Comparison of ENCODE assay signal across 17 cellular contexts in the genomic region with DNA sequence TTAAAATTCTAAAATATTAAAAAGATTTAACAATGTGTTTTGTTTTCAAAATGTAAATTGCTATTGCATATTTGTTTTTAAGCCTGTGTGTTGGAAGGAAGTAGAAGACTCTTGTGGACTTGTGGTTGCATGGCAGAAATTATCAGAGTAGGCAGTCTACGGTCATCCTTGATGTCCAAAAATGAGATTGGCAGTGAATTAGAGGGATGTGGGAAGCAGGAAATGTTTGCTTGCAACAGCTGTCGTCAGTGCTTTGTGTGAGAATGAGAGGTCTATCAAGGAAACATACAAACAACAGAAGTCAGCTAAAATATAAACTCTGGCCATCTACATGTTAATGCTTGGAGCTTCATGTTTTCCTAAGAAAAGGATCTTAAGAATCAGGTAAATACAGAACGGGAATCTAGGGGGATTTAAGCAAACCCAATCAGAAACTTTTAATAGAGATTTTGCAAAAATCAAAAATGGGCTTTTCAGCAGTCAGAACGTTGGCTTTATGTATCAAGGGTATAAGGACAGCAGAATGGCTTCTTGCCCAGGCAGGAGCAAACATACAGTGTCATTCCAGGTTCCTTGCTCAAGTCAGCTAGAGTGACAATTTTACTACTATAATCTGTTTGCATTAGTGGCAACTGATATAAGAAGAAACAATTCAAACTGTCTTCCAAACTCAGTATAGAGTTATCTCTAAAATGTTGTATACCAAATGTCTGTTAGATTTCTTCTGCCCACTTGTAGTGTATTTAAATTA.
DNase-seq lines count a peak whose midpoint lies in the region; ATAC-seq and TF ChIP-seq lines count a peak whose summit lies in the region.
"Had no signal": no experiment of that assay in that cellular context is flagged by ENCODE, and none has a peak within 500 bp of the region (broad histone marks: within the 10 kb centered on the region; RNA-seq: fewer than 3 reads in every experiment).

No MANE protein-coding gene starts in this region.

- peaks cover 7% of the 10 kb centered on the region for H3K9me3 Mint-ChIP-seq in WTC11

- H3K27ac ChIP-seq in heart left ventricle (peak overlapping the region in 5 of 12 donors; percentile 3 to 40 (median 16)), left ventricle myocardium inferior (replicated peaks) (peak overlapping the region; percentile 31)
- H3K27ac ChIP-seq: RWPE1, tibial artery had no signal

- no peak for DNase-seq in heart left ventricle
- no peak for DNase-seq in cardiac septum (ENCODE audit: low spot score)
- no peak for DNase-seq in WTC11 (ENCODE audit: low spot score)
- DNase-seq in left ventricle myocardium inferior = no peak
- no peak for DNase-seq in medulla oblongata (ENCODE audit: extremely low spot score)
- no peak for DNase-seq in activated CD4-positive, alpha-beta T cell treated with anti-CD3 and anti-CD28 coated beads for 48 hours
- no peak for DNase-seq in GDM1 (lab: John Stamatoyannopoulos, UW)
- DNase-seq: activated CD8-positive, alpha-beta T cell treated with anti-CD3 and anti-CD28 coated beads, Interleukin-2, amount 10 ng/mL, durations not matched to agents 7 days and 5 days; activated gamma-delta T cell; midbrain; MV-4-11; stimulated activated CD4-positive, alpha-beta T cell treated with anti-CD3 and anti-CD28 coated beads, Interleukin-1b, Interleukin-23, amount 100 ng/mL, for 48 hours; stimulated activated CD8-positive, alpha-beta memory T cell treated with anti-CD3 and anti-CD28 coated beads, Interleukin-4, amount 100 ng/mL, for 48 hours; T1000; tibial artery had no signal

- H3K4me3 ChIP-seq in heart left ventricle (peak overlapping the region in 7 of 12 donors; percentile 3 to 43 (median 14)), left ventricle myocardium inferior (peak overlapping the region; percentile 7)
- H3K4me3 ChIP-seq: tibial artery had no signal

- H3K36me3 Mint-ChIP-seq in WTC11 = 0 out of 2 replicates have a peak, but pooled peaks cover 4% of the 10 kb centered on the region

- peaks cover 4% of the 10 kb centered on the region for H3K4me1 Mint-ChIP-seq in WTC11

- peaks cover 0 to 23% (median 4%) of the 10 kb centered on the region in 12 donors for H3K4me1 ChIP-seq in heart left ventricle
- peaks cover 10% of the 10 kb centered on the region for H3K4me1 ChIP-seq in left ventricle myocardium inferior
- H3K4me1 ChIP-seq: tibial artery had no signal

- TF ChIP-seq CTCF in heart left ventricle (IDR thresholded peaks at IDR 0.05) (no peak), WTC11 (IDR thresholded peaks at IDR 0.05) (no peak), left ventricle myocardium inferior (IDR thresholded peaks at IDR 0.05; ENCODE audit: borderline replicate concordance) (no peak)

- WGBS in heart left ventricle, 4 donors = 14 to 23% (median 21%) methylated on average over 4 of the region's 4 CpGs

- H3K36me3 ChIP-seq in heart left ventricle = no peaks in the 10 kb centered on the region
- H3K36me3 ChIP-seq in left ventricle myocardium inferior = no peaks in the 10 kb centered on the region
- H3K36me3 ChIP-seq: tibial artery had no signal

- POLR2A ChIA-PET in WTC11 (lab: Charles Lee) = no interaction called here

- ATAC-seq in heart left ventricle (peak in 3 of 4 donors; percentile 48 to 59 (median 58)), WTC11 (no peak), GM19395 (IDR thresholded peaks at IDR 0.05; ENCODE audit: unreplicated experiment) (no peak)
- ATAC-seq: activated CD8-positive, alpha-beta T cell treated with anti-CD3 and anti-CD28 coated beads, Interleukin-2, amount 10 ng/mL, durations not matched to agents 7 days and 5 days had no signal

- CTCF ChIA-PET in WTC11 (lab: Charles Lee) = interaction anchor here (1.0 kb wide), 1 partner anchor 157 kb away, joined by 6 read pairs; no protein-coding TSS in a partner anchor

- intact Hi-C loops in heart left ventricle (cut with DNase I) (no loop called here), cardiac septum (cut with DNase I) (no loop called here), left ventricle myocardium inferior (cut with micrococcal nuclease) (no loop called here)

- H3K9me3 ChIP-seq in heart left ventricle = peaks cover 0 to 6% (median under 1%) of the 10 kb centered on the region in 12 donors
- peaks cover 3% of the 10 kb centered on the region for H3K9me3 ChIP-seq in left ventricle myocardium inferior (replicated peaks)
- H3K9me3 ChIP-seq: tibial artery had no signal

- H3K27me3 Mint-ChIP-seq in WTC11 (ENCODE audit: low read depth) = no peaks in the 10 kb centered on the region

- H3K27ac Mint-ChIP-seq in WTC11 = peak overlapping the region; percentile 70
- H3K27ac Mint-ChIP-seq: activated CD8-positive, alpha-beta T cell treated with anti-CD3 and anti-CD28 coated beads, Interleukin-2, amount 10 ng/mL, durations not matched to agents 7 days and 5 days had no signal

- H3K27me3 ChIP-seq in heart left ventricle (no peaks in the 10 kb centered on the region), left ventricle myocardium inferior (ENCODE audit: low read depth) (no peaks in the 10 kb centered on the region)
- H3K27me3 ChIP-seq: tibial artery had no signal

- TF ChIP-seq POLR2A in heart left ventricle (IDR thresholded peaks at IDR 0.05) = no peak

- H3K4me3 Mint-ChIP-seq in WTC11 = no peak overlapping the region
- H3K4me3 Mint-ChIP-seq: activated CD8-positive, alpha-beta T cell treated with anti-CD3 and anti-CD28 coated beads, Interleukin-2, amount 10 ng/mL, durations not matched to agents 7 days and 5 days had no signal

TF ChIP-seq in WTC11, 78 proteins besides CTCF, POLR2A, EP300 and RAD21 (continues in another document):
- TF ChIP-seq, protein P1, sequence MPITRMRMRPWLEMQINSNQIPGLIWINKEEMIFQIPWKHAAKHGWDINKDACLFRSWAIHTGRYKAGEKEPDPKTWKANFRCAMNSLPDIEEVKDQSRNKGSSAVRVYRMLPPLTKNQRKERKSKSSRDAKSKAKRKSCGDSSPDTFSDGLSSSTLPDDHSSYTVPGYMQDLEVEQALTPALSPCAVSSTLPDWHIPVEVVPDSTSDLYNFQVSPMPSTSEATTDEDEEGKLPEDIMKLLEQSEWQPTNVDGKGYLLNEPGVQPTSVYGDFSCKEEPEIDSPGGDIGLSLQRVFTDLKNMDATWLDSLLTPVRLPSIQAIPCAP (CRISPR knock-in tag; IDR thresholded peaks at IDR 0.05) = no peak
- TF ChIP-seq, protein P2, sequence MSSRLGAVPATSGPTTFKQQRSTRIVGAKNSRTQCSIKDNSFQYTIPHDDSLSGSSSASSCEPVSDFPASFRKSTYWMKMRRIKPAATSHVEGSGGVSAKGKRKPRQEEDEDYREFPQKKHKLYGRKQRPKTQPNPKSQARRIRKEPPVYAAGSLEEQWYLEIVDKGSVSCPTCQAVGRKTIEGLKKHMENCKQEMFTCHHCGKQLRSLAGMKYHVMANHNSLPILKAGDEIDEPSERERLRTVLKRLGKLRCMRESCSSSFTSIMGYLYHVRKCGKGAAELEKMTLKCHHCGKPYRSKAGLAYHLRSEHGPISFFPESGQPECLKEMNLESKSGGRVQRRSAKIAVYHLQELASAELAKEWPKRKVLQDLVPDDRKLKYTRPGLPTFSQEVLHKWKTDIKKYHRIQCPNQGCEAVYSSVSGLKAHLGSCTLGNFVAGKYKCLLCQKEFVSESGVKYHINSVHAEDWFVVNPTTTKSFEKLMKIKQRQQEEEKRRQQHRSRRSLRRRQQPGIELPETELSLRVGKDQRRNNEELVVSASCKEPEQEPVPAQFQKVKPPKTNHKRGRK (CRISPR knock-in tag; IDR thresholded peaks at IDR 0.05; ENCODE audit: borderline replicate concordance) = no peak
- TF ChIP-seq, protein P3, sequence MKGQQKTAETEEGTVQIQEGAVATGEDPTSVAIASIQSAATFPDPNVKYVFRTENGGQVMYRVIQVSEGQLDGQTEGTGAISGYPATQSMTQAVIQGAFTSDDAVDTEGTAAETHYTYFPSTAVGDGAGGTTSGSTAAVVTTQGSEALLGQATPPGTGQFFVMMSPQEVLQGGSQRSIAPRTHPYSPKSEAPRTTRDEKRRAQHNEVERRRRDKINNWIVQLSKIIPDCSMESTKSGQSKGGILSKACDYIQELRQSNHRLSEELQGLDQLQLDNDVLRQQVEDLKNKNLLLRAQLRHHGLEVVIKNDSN (CRISPR knock-in tag; IDR thresholded peaks at IDR 0.05) = no peak
- TF ChIP-seq IRF2 (CRISPR knock-in tag; IDR thresholded peaks at IDR 0.05; ENCODE audit: borderline replicate concordance, low read depth) (no peak), NR3C1 (CRISPR knock-in tag; conservative IDR thresholded peaks at IDR 0.05; ENCODE audit: low read depth) (no peak), MXD4 (CRISPR knock-in tag; IDR thresholded peaks at IDR 0.05; ENCODE audit: borderline replicate concordance) (no peak), ZNF219 (CRISPR knock-in tag; IDR thresholded peaks at IDR 0.05; ENCODE audit: borderline replicate concordance) (no peak)
- TF ChIP-seq, protein P4, sequence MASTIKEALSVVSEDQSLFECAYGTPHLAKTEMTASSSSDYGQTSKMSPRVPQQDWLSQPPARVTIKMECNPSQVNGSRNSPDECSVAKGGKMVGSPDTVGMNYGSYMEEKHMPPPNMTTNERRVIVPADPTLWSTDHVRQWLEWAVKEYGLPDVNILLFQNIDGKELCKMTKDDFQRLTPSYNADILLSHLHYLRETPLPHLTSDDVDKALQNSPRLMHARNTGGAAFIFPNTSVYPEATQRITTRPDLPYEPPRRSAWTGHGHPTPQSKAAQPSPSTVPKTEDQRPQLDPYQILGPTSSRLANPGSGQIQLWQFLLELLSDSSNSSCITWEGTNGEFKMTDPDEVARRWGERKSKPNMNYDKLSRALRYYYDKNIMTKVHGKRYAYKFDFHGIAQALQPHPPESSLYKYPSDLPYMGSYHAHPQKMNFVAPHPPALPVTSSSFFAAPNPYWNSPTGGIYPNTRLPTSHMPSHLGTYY (CRISPR knock-in tag; IDR thresholded peaks at IDR 0.05) = no peak
- TF ChIP-seq, protein P5, sequence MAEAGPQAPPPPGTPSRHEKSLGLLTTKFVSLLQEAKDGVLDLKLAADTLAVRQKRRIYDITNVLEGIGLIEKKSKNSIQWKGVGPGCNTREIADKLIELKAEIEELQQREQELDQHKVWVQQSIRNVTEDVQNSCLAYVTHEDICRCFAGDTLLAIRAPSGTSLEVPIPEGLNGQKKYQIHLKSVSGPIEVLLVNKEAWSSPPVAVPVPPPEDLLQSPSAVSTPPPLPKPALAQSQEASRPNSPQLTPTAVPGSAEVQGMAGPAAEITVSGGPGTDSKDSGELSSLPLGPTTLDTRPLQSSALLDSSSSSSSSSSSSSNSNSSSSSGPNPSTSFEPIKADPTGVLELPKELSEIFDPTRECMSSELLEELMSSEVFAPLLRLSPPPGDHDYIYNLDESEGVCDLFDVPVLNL (CRISPR knock-in tag; IDR thresholded peaks at IDR 0.05; ENCODE audit: borderline replicate concordance, low read depth) = no peak

Comparison
In these comparisons a context has a peak if more than half of its experiments do, and no peak if none do; other contexts are left out.
1. ATAC-seq: peak in heart left ventricle (3 of 4); none in WTC11 (single experiment) and GM19395 (single experiment).